Comparison of ENCODE assay signal across 28 cellular contexts in genomic region chr19:51001495-51001894, GRCh38. TPM values are rescaled to one million over a fixed set of nuclear protein-coding genes. Genes with fewer than 3 reads are reported as not detected.
DNase-seq lines count a peak whose midpoint lies in the region; ATAC-seq, FAIRE-seq and TF ChIP-seq lines count a peak whose summit lies in the region.
"Had no signal": no experiment of that assay in that cellular context is flagged by ENCODE, and none has a peak within 500 bp of the region (broad histone marks: within the 10 kb centered on the region; RNA-seq: fewer than 3 reads in every experiment).

KLK8 (minus strand) TSS chr19:51001604; CDS start chr19:51001167, 437 bp downstream.

- no peaks in the 10 kb centered on the region for H3K36me3 Mint-ChIP-seq in H9 (ENCODE audit: insufficient read depth in 1 of 3, low read depth in 3 of 3)
- H3K36me3 Mint-ChIP-seq: activated naive CD8-positive, alpha-beta T cell treated with anti-CD3 and anti-CD28 coated beads for 36 hours had no signal

- no peak within 1 kb of the TSS for H2BK5ac ChIP-seq in H9 (ENCODE audit: insufficient read length, low read length)
- peak within 1 kb of the TSS; percentile 73; the same call in 1 of the 2 replicates for H2BK5ac ChIP-seq in H1 (ENCODE audit: low read depth, low read length)

- no peak for TF ChIP-seq RAD21 in H1 (IDR thresholded peaks at IDR 0.05 in 1 of 2, conservative IDR thresholded peaks at IDR 0.05 in 1 of 2; ENCODE audit: low read depth in 2 of 2, low read length in 2 of 2)

- H3K79me1 ChIP-seq in H9 (ENCODE audit: insufficient read depth, low read depth, low read length, poor library complexity, severe bottlenecking) (no peaks in the 10 kb centered on the region), H1 (ENCODE audit: low read depth, low read length) (no peaks in the 10 kb centered on the region)

- DNase-seq in H9, result peak; percentile 76
- no peak for DNase-seq in H1 (ENCODE audit: low read depth in 1 of 2, low spot score in 2 of 2)
- DNase-seq in keratinocyte (ENCODE audit: low read depth, low spot score), result no peak
- no peak for DNase-seq in sciatic nerve (ENCODE audit: low spot score)
- DNase-seq in amniotic stem cell (lab: John Stamatoyannopoulos, UW), result no peak
- DNase-seq in HAP-1 (ENCODE audit: low spot score in 2 of 2), result no peak
- DNase-seq in NK-92 (lab: John Stamatoyannopoulos, UW; ENCODE audit: unreplicated experiment), result no peak
- no peak for DNase-seq in NCI-H82 treated with DMSO at 0.1 percent for 48 hours (lab: John Stamatoyannopoulos, UW; ENCODE audit: unreplicated experiment)
- DNase-seq: activated CD4-positive, CD25-positive, alpha-beta regulatory T cell; activated CD8-positive, alpha-beta memory T cell treated with anti-CD3 and anti-CD28 coated beads for 24 hours; activated naive CD8-positive, alpha-beta T cell treated with anti-CD3 and anti-CD28 coated beads for 36 hours; body of pancreas; dermis blood vessel endothelial cell; EL; glutamatergic neuron; KBM-7; kidney; midbrain; NCI-H2029 treated with DMSO at 0.1 percent for 48 hours; NCI-H510A treated with DMSO at 0.1 percent for 48 hours; nucleus accumbens; OCI-M1; SJCRH30; stimulated activated CD4-positive, alpha-beta T cell treated with anti-CD3 and anti-CD28 coated beads, Interleukin-2, amount 100 ng/mL, for 24 hours; stimulated activated naive CD8-positive, alpha-beta T cell treated with anti-CD3 and anti-CD28 coated beads, Interleukin-15, amount 100 ng/mL, for 72 hours; uterus had no signal

- POLR2A ChIA-PET in H1 (lab: Charles Lee; ENCODE audit: partially characterized antibody), result interaction anchor here (0.8 to 1.8 kb wide), 3 partner anchors 16 to 27 kb away, joined by 3 to 7 read pairs (median 4); no protein-coding TSS in a partner anchor

- peak within 1 kb of the TSS; percentile 51 for H3K18ac ChIP-seq in H9 (ENCODE audit: insufficient read length, low read depth, low read length)
- peak within 1 kb of the TSS; percentile 48; the same call in 1 of the 2 replicates for H3K18ac ChIP-seq in H1 (ENCODE audit: extremely low read depth, low read length)

- H2BK120ac ChIP-seq in H9 (ENCODE audit: low read depth, low read length, poor library complexity, severe bottlenecking) (no peak within 1 kb of the TSS), H1 (replicated peaks; ENCODE audit: low read depth, low read length) (no peak within 1 kb of the TSS)

- H3K9me3 Mint-ChIP-seq in H9, result no peaks in the 10 kb centered on the region; a peak in 1 of 5 replicates
- H3K9me3 Mint-ChIP-seq: activated naive CD8-positive, alpha-beta T cell treated with anti-CD3 and anti-CD28 coated beads for 36 hours; stimulated activated naive CD8-positive, alpha-beta T cell treated with anti-CD3 and anti-CD28 coated beads, Interleukin-15, amount 100 ng/mL, for 72 hours had no signal

- H3K9me1 ChIP-seq in keratinocyte (ENCODE audit: control insufficient read depth, extremely low read depth, insufficient read depth, low read length), result no peaks in the 10 kb centered on the region

- TF ChIP-seq EP300 in H1 (IDR thresholded peaks at IDR 0.05; ENCODE audit: borderline replicate concordance in 1 of 2, low read depth in 2 of 2, low read length in 2 of 2), result no peak

- no peak for TF ChIP-seq CTCF in H9 (conservative IDR thresholded peaks at IDR 0.05)
- no peak for TF ChIP-seq CTCF in H1 (IDR thresholded peaks at IDR 0.05; ENCODE audit: control extremely low read depth in 1 of 3, insufficient read depth in 1 of 3, low read depth in 1 of 3, low read length in 3 of 3)
- TF ChIP-seq CTCF in keratinocyte (optimal IDR thresholded peaks at IDR 0.05 in 1 of 3, IDR thresholded peaks at IDR 0.05 in 1 of 3, conservative IDR thresholded peaks at IDR 0.05 in 1 of 3; ENCODE audit: extremely low read depth in 1 of 3, insufficient read depth in 2 of 3, low read length in 3 of 3), result no peak

- peak; percentile 76 for ATAC-seq in sciatic nerve
- ATAC-seq: body of pancreas; stimulated activated naive CD8-positive, alpha-beta T cell treated with anti-CD3 and anti-CD28 coated beads, Interleukin-15, amount 100 ng/mL, for 72 hours had no signal

- peak within 1 kb of the TSS in 2 of 4 experiments; percentile 15 to 29; a peak in 4 of 8 replicates for H3K4me3 ChIP-seq in H1 (ENCODE audit: extremely low read depth in 1 of 4, insufficient read depth in 2 of 4, low read depth in 3 of 4, low read length in 4 of 4)
- peak within 1 kb of the TSS; percentile 47 to 87 (median 85) for H3K4me3 ChIP-seq in keratinocyte (ENCODE audit: control insufficient read depth in 2 of 3, extremely low read depth in 1 of 3, insufficient read depth in 2 of 3, low read depth in 1 of 3, low read length in 3 of 3)
- H3K4me3 ChIP-seq in HAP-1, result no peak within 1 kb of the TSS
- H3K4me3 ChIP-seq: body of pancreas, SJCRH30, uterus had no signal

- no peaks in the 10 kb centered on the region for H3K36me3 ChIP-seq in H1 (ENCODE audit: control insufficient read depth in 2 of 4, insufficient read depth in 4 of 4, low read length in 3 of 4)
- peaks cover 0 to 6% of the 10 kb centered on the region in 2 experiments for H3K36me3 ChIP-seq in keratinocyte (ENCODE audit: control insufficient read depth in 2 of 2, extremely low read depth in 1 of 2, insufficient read depth in 2 of 2, low read length in 2 of 2)
- no peaks in the 10 kb centered on the region for H3K36me3 ChIP-seq in HAP-1 (replicated peaks)
- H3K36me3 ChIP-seq: SJCRH30, uterus had no signal

- WGBS in H9 (ENCODE audit: extremely low coverage, insufficient read length, low lambda C conversion rate), result no CpG with 5 or more reads among the region's 7 CpGs
- WGBS in H1 (ENCODE audit: extremely low coverage in 1 of 2, insufficient coverage in 1 of 2, insufficient read length in 1 of 2, insufficient replicate concordance in 2 of 2, low coverage in 1 of 2, low lambda C conversion rate in 2 of 2, missing lambda C conversion rate in 1 of 2), 2 experiments, result 86% methylated on average over 6 of the region's 7 CpGs; no CpG with 5 or more reads in 1 of the 2 experiments

- H3K27ac ChIP-seq in H9 (ENCODE audit: insufficient read length, low read depth, low read length) (peak within 1 kb of the TSS; percentile 14), H1 (ENCODE audit: low read depth, low read length) (0 out of 2 replicates have a peak within 1 kb of the TSS, but pooled peaks have one; percentile 6), keratinocyte (ENCODE audit: control insufficient read depth, insufficient read depth, low read length) (peak within 1 kb of the TSS; percentile 80)
- H3K27ac ChIP-seq: body of pancreas, SJCRH30, uterus had no signal

- CTCF ChIA-PET in H1 (lab: Charles Lee; ENCODE audit: partially characterized antibody), result interaction anchor here (0.8 to 3.7 kb wide), 8 partner anchors 12 to 96 kb away, joined by 3 to 19 read pairs (median 6); no protein-coding TSS in a partner anchor

- H3K4ac ChIP-seq in H9 (ENCODE audit: low read depth, low read length), result no peak within 1 kb of the TSS
- peak within 1 kb of the TSS; percentile 34 for H3K4ac ChIP-seq in H1 (replicated peaks; ENCODE audit: insufficient read length, low read depth, low read length)

- peak within 1 kb of the TSS; percentile 76 for H3K4me2 ChIP-seq in H9 (ENCODE audit: insufficient read depth, insufficient read length, low read length)
- H3K4me2 ChIP-seq in H1 (ENCODE audit: insufficient read depth in 1 of 2, low read depth in 2 of 2, low read length in 2 of 2), result peak within 1 kb of the TSS; percentile 26 to 71
- peak within 1 kb of the TSS; percentile 83 for H3K4me2 ChIP-seq in keratinocyte (ENCODE audit: control insufficient read depth, extremely low read depth, insufficient read depth, low read depth, low read length)

- H2AFZ ChIP-seq in H9 (ENCODE audit: low read length) (no peak within 1 kb of the TSS), H1 (ENCODE audit: low read length) (peak within 1 kb of the TSS; percentile 67; the same call in 1 of the 2 replicates), keratinocyte (ENCODE audit: control insufficient read depth, low read length) (peak within 1 kb of the TSS; percentile 60)

- FAIRE-seq in H1 (lab: Jason Lieb, UNC) (no peak), keratinocyte (lab: Jason Lieb, UNC) (peak; percentile 83)
- FAIRE-seq: H54, kidney had no signal

- H3K4me1 ChIP-seq in H9 (ENCODE audit: insufficient read depth, low read length) (0 out of 2 replicates have a peak, but pooled peaks cover 4% of the 10 kb centered on the region), H1 (replicated peaks in 1 of 4; ENCODE audit: control insufficient read depth in 3 of 4, insufficient read depth in 4 of 4, low read length in 3 of 4) (peaks cover 0 to 20% (median 6%) of the 10 kb centered on the region in 4 experiments; a peak in 6 of 7 replicates), keratinocyte (ENCODE audit: control insufficient read depth, extremely low read depth, insufficient read depth, low read length) (peaks cover 39% of the 10 kb centered on the region), HAP-1 (no peaks in the 10 kb centered on the region)
- H3K4me1 ChIP-seq: body of pancreas, SJCRH30, uterus had no signal

- H4K5ac ChIP-seq in H9 (ENCODE audit: insufficient read length, low read depth, low read length), result no peak within 1 kb of the TSS
- no peak within 1 kb of the TSS for H4K5ac ChIP-seq in H1 (ENCODE audit: insufficient read length, low read depth, low read length)

- no peak within 1 kb of the TSS for H3T11ph ChIP-seq in H9 (ENCODE audit: low read length)

- H3K23ac ChIP-seq in H9 (ENCODE audit: insufficient read length, low read depth, low read length), result no peak within 1 kb of the TSS
- no peak within 1 kb of the TSS for H3K23ac ChIP-seq in H1 (ENCODE audit: insufficient read length)

- H3K9me3 ChIP-seq in H9 (ENCODE audit: control insufficient read depth, low read depth, low read length) (no peaks in the 10 kb centered on the region), H1 (ENCODE audit: insufficient read depth in 2 of 2, low read depth in 1 of 2, low read length in 1 of 2) (no peaks in the 10 kb centered on the region), keratinocyte (ENCODE audit: control insufficient read depth, low read depth, low read length) (no peaks in the 10 kb centered on the region), HAP-1 (no peaks in the 10 kb centered on the region)
- H3K9me3 ChIP-seq: body of pancreas, SJCRH30, uterus had no signal

- H2BK15ac ChIP-seq in H9 (ENCODE audit: low read depth, low read length) (0 out of 2 replicates have a peak within 1 kb of the TSS, but pooled peaks have one; percentile 16), H1 (ENCODE audit: low read length) (peak within 1 kb of the TSS; percentile 61)

- H4K91ac ChIP-seq in H9 (ENCODE audit: insufficient read length, low read depth, low read length), result peak within 1 kb of the TSS; percentile 5
- peak within 1 kb of the TSS; percentile 69 for H4K91ac ChIP-seq in H1 (replicated peaks; ENCODE audit: insufficient read length, low read length)

- H2AK5ac ChIP-seq in H9 (ENCODE audit: insufficient read length, low read length) (no peak within 1 kb of the TSS), H1 (ENCODE audit: low read depth, low read length) (0 out of 2 replicates have a peak within 1 kb of the TSS, but pooled peaks have one; percentile 53)

- H4K20me1 ChIP-seq in H9 (ENCODE audit: control insufficient read depth, insufficient read depth, insufficient read length), result no peaks in the 10 kb centered on the region
- no peaks in the 10 kb centered on the region for H4K20me1 ChIP-seq in H1 (replicated peaks in 1 of 2; ENCODE audit: control insufficient read depth in 1 of 2, insufficient read depth in 2 of 2, low read length in 2 of 2)
- H4K20me1 ChIP-seq in keratinocyte (ENCODE audit: control insufficient read depth, extremely low read depth, insufficient read depth, low read length), result no peaks in the 10 kb centered on the region

- no peak for TF ChIP-seq POLR2A in H1 (IDR thresholded peaks at IDR 0.05; ENCODE audit: control extremely low read depth in 1 of 2, low read depth in 2 of 2, low read length in 2 of 2)

- H3K9ac ChIP-seq in H9 (ENCODE audit: extremely low read depth, insufficient read length, low read length) (peak within 1 kb of the TSS; percentile 46), H1 (replicated peaks in 1 of 4; ENCODE audit: extremely low read depth in 1 of 4, low read depth in 3 of 4, low read length in 3 of 4) (no peak within 1 kb of the TSS), keratinocyte (ENCODE audit: control insufficient read depth, extremely low read depth, insufficient read depth, low read length) (peak within 1 kb of the TSS; percentile 86)

- peak within 1 kb of the TSS; percentile 28 to 92 (median 81); a peak in 5 of 7 replicates for H3K27ac Mint-ChIP-seq in H9
- H3K27ac Mint-ChIP-seq: activated naive CD8-positive, alpha-beta T cell treated with anti-CD3 and anti-CD28 coated beads for 36 hours; stimulated activated naive CD8-positive, alpha-beta T cell treated with anti-CD3 and anti-CD28 coated beads, Interleukin-15, amount 100 ng/mL, for 72 hours had no signal

- no peak within 1 kb of the TSS for H2BK12ac ChIP-seq in H9 (ENCODE audit: insufficient read length, low read depth, low read length)
- H2BK12ac ChIP-seq in H1 (ENCODE audit: low read depth, low read length), result peak within 1 kb of the TSS; percentile 92

- no peak within 1 kb of the TSS for H4K8ac ChIP-seq in H9 (replicated peaks; ENCODE audit: insufficient read length, low read depth, low read length)
- H4K8ac ChIP-seq in H1 (ENCODE audit: extremely low read depth, insufficient read depth, low read length), result no peak within 1 kb of the TSS

- peak within 1 kb of the TSS; percentile 14 to 60; a peak in 3 of 5 replicates for H3K4me3 Mint-ChIP-seq in H9
- H3K4me3 Mint-ChIP-seq: activated naive CD8-positive, alpha-beta T cell treated with anti-CD3 and anti-CD28 coated beads for 36 hours; stimulated activated naive CD8-positive, alpha-beta T cell treated with anti-CD3 and anti-CD28 coated beads, Interleukin-15, amount 100 ng/mL, for 72 hours had no signal

- H3K14ac ChIP-seq in H9 (ENCODE audit: insufficient read depth, low read length) (peak within 1 kb of the TSS; percentile 77), H1 (ENCODE audit: insufficient read length) (no peak within 1 kb of the TSS)

- H2BK20ac ChIP-seq in H9 (ENCODE audit: low read depth, low read length, poor library complexity, severe bottlenecking), result peak within 1 kb of the TSS; percentile 29
- H2BK20ac ChIP-seq in H1 (ENCODE audit: low read length), result peak within 1 kb of the TSS; percentile 48; the same call in 1 of the 2 replicates

- H3K4me1 Mint-ChIP-seq in H9, result peaks cover 25 to 40% of the 10 kb centered on the region in 2 experiments
- H3K4me1 Mint-ChIP-seq: stimulated activated naive CD8-positive, alpha-beta T cell treated with anti-CD3 and anti-CD28 coated beads, Interleukin-15, amount 100 ng/mL, for 72 hours had no signal

- H3K56ac ChIP-seq in H9 (ENCODE audit: insufficient read length, low read depth, low read length) (no peak within 1 kb of the TSS), H1 (replicated peaks; ENCODE audit: insufficient read length, low read depth, low read length) (no peak within 1 kb of the TSS)

- dilution Hi-C loops in keratinocyte (cut with MboI; ENCODE audit: extremely low pct_ligation_motif_present, low sequenced_read_pairs), result no loop called here

- H3K79me2 ChIP-seq in H9 (ENCODE audit: insufficient read depth, low read length) (no peaks in the 10 kb centered on the region), H1 (ENCODE audit: control insufficient read depth in 1 of 2, insufficient read depth in 2 of 2, low read length in 2 of 2) (no peaks in the 10 kb centered on the region), keratinocyte (ENCODE audit: control insufficient read depth, insufficient read depth, low read length) (peaks cover 14% of the 10 kb centered on the region)

- intact Hi-C loops in sciatic nerve (cut with DNase I), result no loop called here

- H3K23me2 ChIP-seq in H9 (ENCODE audit: insufficient read length, low read depth, low read length, poor library complexity, severe bottlenecking), result peaks cover 6% of the 10 kb centered on the region
- H3K23me2 ChIP-seq in H1 (ENCODE audit: low read depth, low read length), result no peaks in the 10 kb centered on the region

- in situ Hi-C loops in HAP-1 (cut with MboI; ENCODE audit: low sequenced_read_pairs), result no loop called here

- H3K27me3 ChIP-seq in H9 (ENCODE audit: insufficient read depth, low read length) (no peaks in the 10 kb centered on the region), H1 (replicated peaks in 1 of 4; ENCODE audit: control insufficient read depth in 3 of 4, extremely low read depth in 1 of 4, insufficient read depth in 3 of 4, low read length in 3 of 4) (no peaks in the 10 kb centered on the region; a peak in 1 of 7 replicates), keratinocyte (ENCODE audit: control insufficient read depth, extremely low read depth, insufficient read depth, low read length) (no peaks in the 10 kb centered on the region), HAP-1 (ENCODE audit: low read depth) (peaks cover 2% of the 10 kb centered on the region; the same call in 1 of the 2 replicates)
- H3K27me3 ChIP-seq: body of pancreas, SJCRH30 had no signal

- peaks cover 41% of the 10 kb centered on the region for H3K27me3 Mint-ChIP-seq in H9 (ENCODE audit: low read depth)

RNA-seq across cellular contexts. Expression of gene KLK8, which starts in this region (rescaled TPM):
- total RNA-seq in H9 (2021) (2.7 and 2.9 TPM in 2 replicates), sciatic nerve (1.8 TPM)
- total RNA-seq in H1 (2021; fragmentation: NEBNext Ultra II Directional; extraction: Animal tissue kit (Norgen Biotek cat#: 25700)), result 2.1 and 2.9 TPM in 2 replicates
- polyA plus RNA-seq in H1 (2011; rRNA removed) (3.6 and 7.1 TPM in 2 replicates), keratinocyte (88.8 to 232 TPM (median 118 TPM) in 3 replicates)
- polyA plus RNA-seq in H1 (2011; cell fraction: cytosol; rRNA removed), result 6.5 TPM
- 8.0 TPM for polyA plus RNA-seq in H1 (2011; cell fraction: nucleus; rRNA removed)
- polyA plus RNA-seq in H1 (2012, experiment 1 of 2), result 3.4 to 7.9 TPM (median 5.6 TPM) in 4 replicates
- polyA plus RNA-seq in H1 (2012, experiment 2 of 2), result 4.1 TPM
- 6.8 TPM for polyA plus RNA-seq in H1 (2013, experiment 1 of 2)
- polyA plus RNA-seq in H1 (2013, experiment 2 of 2), result 6.9 TPM
- polyA minus RNA-seq in H1 (2011; rRNA and poly(A)+ RNA removed), result 3.4 and 3.5 TPM in 2 replicates
- polyA minus RNA-seq in H1 (2011; cell fraction: cytosol; rRNA and poly(A)+ RNA removed), result not detected
- 3.7 TPM for polyA minus RNA-seq in H1 (2011; cell fraction: nucleus; rRNA and poly(A)+ RNA removed)
- polyA plus RNA-seq in keratinocyte (2011; ENCODE audit: low read depth), result 465 TPM
- 101 and 121 TPM in 2 replicates for polyA plus RNA-seq in keratinocyte (2011; cell fraction: cytosol; rRNA removed)
- polyA plus RNA-seq in keratinocyte (2011; cell fraction: nucleus; rRNA removed), result 103 and 104 TPM in 2 replicates
- polyA plus RNA-seq in keratinocyte (2012; ENCODE audit: low replicate concordance), result 205 and 602 TPM in 2 replicates
- 75.5 to 165 TPM (median 104 TPM) in 3 replicates for polyA minus RNA-seq in keratinocyte
- polyA minus RNA-seq in keratinocyte (2011; cell fraction: cytosol; rRNA and poly(A)+ RNA removed), result 82.9 TPM
- polyA minus RNA-seq in keratinocyte (2011; cell fraction: nucleus; rRNA and poly(A)+ RNA removed), result 61.0 and 75.9 TPM in 2 replicates
- total RNA-seq: activated naive CD8-positive, alpha-beta T cell treated with anti-CD3 and anti-CD28 coated beads for 36 hours; body of pancreas; dermis blood vessel endothelial cell; SJCRH30; T-helper 2 cell treated with Interferon-gamma antibody and Interleukin-4, amounts not matched to agents 100 ng/mL and 5 ng/mL, for 36 hours had no signal

Comparison
In these comparisons a context has a peak if more than half of its experiments do, and no peak if none do; other contexts are left out.
1. RNA of gene KLK8 (polyA plus RNA-seq): 88.8 to 602 TPM in keratinocyte; 3.4 to 8.0 TPM in H1; every median in the first group is over 4 times any median in the second.
2. H3K27ac ChIP-seq: peak in every context shown above with its lines; median percentile 80 in keratinocyte; 14 in H9; 6 in H1.
3. H3K9ac ChIP-seq: peak in H9 (single experiment) and keratinocyte (single experiment); none in H1 (0 of 4).
4. Peak in every context shown above with its lines, with median percentiles within 50 percentile points of each other: H3K4me2 ChIP-seq.